10 cellular contexts compared by ENCODE assay signal in the genomic region with DNA sequence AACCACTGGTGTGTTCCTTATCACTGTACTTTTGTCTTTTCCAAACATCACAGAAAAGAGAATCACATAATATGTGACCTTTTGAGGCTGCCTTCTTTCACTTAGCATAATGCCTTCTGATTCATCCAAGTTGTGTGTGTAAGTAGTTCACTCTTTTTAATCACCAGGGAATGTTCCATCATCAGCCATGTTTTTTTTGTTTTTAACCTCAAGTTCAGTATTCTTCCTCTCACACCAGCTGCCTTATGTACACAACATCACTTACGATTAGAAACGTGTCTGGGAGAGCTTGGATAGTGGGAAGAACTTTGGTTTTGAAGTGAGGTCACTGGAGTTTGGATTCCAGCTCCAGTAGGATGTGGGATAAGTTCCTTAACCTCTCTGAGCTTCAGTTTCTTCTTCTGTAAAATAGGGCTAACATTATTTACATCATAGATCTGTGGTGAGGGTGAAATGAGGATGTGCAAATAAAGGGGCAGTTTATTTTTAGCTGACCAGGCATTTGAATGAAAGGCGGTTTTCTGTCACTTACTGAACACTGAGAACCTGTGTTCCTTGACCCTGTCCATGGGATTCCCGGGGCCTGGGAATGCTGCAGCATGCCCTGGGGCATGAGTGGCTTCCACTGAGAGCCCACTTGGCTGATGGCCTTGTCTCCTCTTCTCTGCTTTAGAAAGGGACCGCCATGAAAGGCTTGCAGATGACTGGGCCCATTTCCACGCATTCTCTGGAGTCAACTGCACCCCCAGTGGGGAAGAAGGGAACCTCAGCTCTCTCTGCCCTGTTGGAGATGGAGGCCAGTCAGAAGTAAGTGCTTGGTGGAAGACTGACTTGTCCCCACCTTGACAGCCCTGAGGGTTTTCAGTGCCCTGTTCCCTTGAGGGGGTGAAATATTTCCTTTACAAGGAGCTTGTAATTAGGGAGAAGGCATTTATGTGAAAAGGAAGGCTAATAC.
DNase-seq lines count a peak whose midpoint lies in the region; ATAC-seq, FAIRE-seq and TF ChIP-seq lines count a peak whose summit lies in the region.
"Had no signal": no experiment of that assay in that cellular context is flagged by ENCODE, and none has a peak within 500 bp of the region (broad histone marks: within the 10 kb centered on the region; RNA-seq: fewer than 3 reads in every experiment).

No MANE protein-coding gene starts in this region.

- DNase-seq in A549 (ENCODE audit: low read depth in 1 of 2, low spot score in 1 of 2) (peak; percentile 8 to 20), GM12864 (ENCODE audit: low read depth) (no peak), PC-3 (no peak), fibroblast of lung (ENCODE audit: low read depth in 2 of 2) (peak; percentile 84 to 90), frontal cortex (ENCODE audit: low spot score in 2 of 2) (no peak), COLO668 (lab: John Stamatoyannopoulos, UW; ENCODE audit: unreplicated experiment) (no peak)
- DNase-seq in CD4-positive, alpha-beta T cell: no peak

- H3K4me3 Mint-ChIP-seq in CD4-positive, alpha-beta T cell: no peak overlapping the region

- CTCF ChIA-PET in A549 (lab: Yijun Ruan, JAX): interaction anchor here (1.4 kb wide), 2 partner anchors 12 to 87 kb away, joined by 3 to 4 read pairs; no protein-coding TSS in a partner anchor
- CTCF ChIA-PET in PC-3 (lab: Charles Lee): interaction anchor here (0.9 kb wide), 1 partner anchor 25 kb away, joined by 3 read pairs; no protein-coding TSS in a partner anchor
- CTCF ChIA-PET in CD4-positive, alpha-beta T cell (lab: Charles Lee): interaction anchor here (1.3 kb wide), 1 partner anchor 124 kb away, joined by 3 read pairs; no protein-coding TSS in a partner anchor

- H4K20me1 ChIP-seq in PC-3 (ENCODE audit: low read length): no peaks in the 10 kb centered on the region
- no peaks in the 10 kb centered on the region for H4K20me1 ChIP-seq in fibroblast of lung (ENCODE audit: control insufficient read depth, extremely low read depth, insufficient read depth, low read length)

- TF ChIP-seq EP300 in A549 (IDR thresholded peaks at IDR 0.05): no peak

- whole genome bisulfite sequencing in A549 (ENCODE audit: missing lambda C conversion rate): 89% methylated on average over 6 of the region's 6 CpGs

- ATAC-seq in A549 (peak in 1 of 2 experiments; percentile 73; a peak in 3 of 6 replicates), PC-3 (no peak), HG03025 (IDR thresholded peaks at IDR 0.05; ENCODE audit: low FRiP score, unreplicated experiment) (no peak)
- ATAC-seq in CD4-positive, alpha-beta T cell (ENCODE audit: poor library complexity): no peak
- ATAC-seq: Panc1 had no signal

- H3K4me3 ChIP-seq in A549: no peak overlapping the region
- no peak overlapping the region for H3K4me3 ChIP-seq in GM12864 (ENCODE audit: low read depth, low read length)
- no peak overlapping the region for H3K4me3 ChIP-seq in PC-3 (ENCODE audit: low read length)
- no peak overlapping the region for H3K4me3 ChIP-seq in fibroblast of lung (replicated peaks in 1 of 4; ENCODE audit: control extremely low read depth in 1 of 4, insufficient read depth in 1 of 4, low read depth in 3 of 4, low read length in 4 of 4)

- no TSS peak for BruUV-seq in PC-3 (replicated peaks; lab: Mats Ljungman, UMichigan)

- no peaks in the 10 kb centered on the region for H3K4me1 Mint-ChIP-seq in CD4-positive, alpha-beta T cell (ENCODE audit: low read depth)

- H3K36me3 Mint-ChIP-seq in CD4-positive, alpha-beta T cell (ENCODE audit: low read depth): peaks cover 81% of the 10 kb centered on the region

- H3K4me1 ChIP-seq in A549 (no peaks in the 10 kb centered on the region), PC-3 (ENCODE audit: insufficient read depth, low read length) (no peaks in the 10 kb centered on the region), fibroblast of lung (ENCODE audit: control insufficient read depth, extremely low read depth, insufficient read depth, low read length) (no peaks in the 10 kb centered on the region)

- no peaks in the 10 kb centered on the region for H3K9me2 ChIP-seq in PC-3 (replicated peaks; ENCODE audit: low read length)

- POLR2A ChIA-PET in A549 (lab: Yijun Ruan, JAX): no interaction called here
- POLR2A ChIA-PET in PC-3 (lab: Charles Lee; ENCODE audit: unreplicated experiment): no interaction called here
- POLR2A ChIA-PET in CD4-positive, alpha-beta T cell (lab: Charles Lee): no interaction called here

- FAIRE-seq in A549 (lab: Jason Lieb, UNC): no peak
- FAIRE-seq in frontal cortex (lab: Jason Lieb, UNC): no peak
- FAIRE-seq: islet of Langerhans had no signal

- H2AFZ ChIP-seq in PC-3 (ENCODE audit: low read length) (no peak overlapping the region), fibroblast of lung (ENCODE audit: low read length) (no peak overlapping the region)

- H3K27ac ChIP-seq in A549: no peak overlapping the region
- H3K27ac ChIP-seq in PC-3 (ENCODE audit: low read length): no peak overlapping the region
- H3K27ac ChIP-seq in fibroblast of lung (ENCODE audit: insufficient read depth, low read length): peak overlapping the region; percentile 14
- no peak overlapping the region for H3K27ac ChIP-seq in CD4-positive, alpha-beta T cell (ENCODE audit: low read depth, low read length)

- H3K27me3 ChIP-seq in PC-3 (ENCODE audit: low read length): no peaks in the 10 kb centered on the region
- no peaks in the 10 kb centered on the region for H3K27me3 ChIP-seq in fibroblast of lung (ENCODE audit: control insufficient read depth, insufficient read depth, low read length)
- H3K27me3 ChIP-seq in CD4-positive, alpha-beta T cell (ENCODE audit: control insufficient read depth, insufficient read depth, low read length): no peaks in the 10 kb centered on the region

- no peaks in the 10 kb centered on the region for H3F3A ChIP-seq in PC-3 (ENCODE audit: low read length, unreplicated experiment)

- H3K79me2 ChIP-seq in PC-3 (ENCODE audit: low read length) (no peaks in the 10 kb centered on the region), fibroblast of lung (ENCODE audit: control insufficient read depth, insufficient read depth, low read length) (no peaks in the 10 kb centered on the region)

- H3K36me3 ChIP-seq in PC-3 (ENCODE audit: low read depth, low read length) (peaks cover 14% of the 10 kb centered on the region), fibroblast of lung (ENCODE audit: control insufficient read depth, insufficient read depth, low read length) (peaks cover 5% of the 10 kb centered on the region)

- H3K9me3 Mint-ChIP-seq in CD4-positive, alpha-beta T cell: no peaks in the 10 kb centered on the region

- H3K9ac ChIP-seq in PC-3 (ENCODE audit: low read length) (no peak overlapping the region), fibroblast of lung (ENCODE audit: insufficient read depth, low read length) (no peak overlapping the region)

- H3K27me3 Mint-ChIP-seq in CD4-positive, alpha-beta T cell: no peaks in the 10 kb centered on the region

- no peak overlapping the region for H3K4me2 ChIP-seq in A549
- H3K4me2 ChIP-seq in PC-3 (ENCODE audit: low read length): no peak overlapping the region
- H3K4me2 ChIP-seq in fibroblast of lung (ENCODE audit: extremely low read depth, insufficient read depth, low read length): no peak overlapping the region

- TF ChIP-seq RAD21 in A549 (conservative IDR thresholded peaks at IDR 0.05 in 1 of 2, IDR thresholded peaks at IDR 0.05 in 1 of 2): peak in 1 of 2 experiments; percentile 36; a peak in 2 of 5 replicates

- no peaks in the 10 kb centered on the region for H3K9me3 ChIP-seq in A549
- no peaks in the 10 kb centered on the region for H3K9me3 ChIP-seq in PC-3 (ENCODE audit: low read length)
- H3K9me3 ChIP-seq in fibroblast of lung (ENCODE audit: control insufficient read depth, insufficient read depth, low read depth, low read length): no peaks in the 10 kb centered on the region
- no peaks in the 10 kb centered on the region for H3K9me3 ChIP-seq in CD4-positive, alpha-beta T cell (ENCODE audit: control insufficient read depth, low read length)

- intact Hi-C loops in PC-3 (cut with micrococcal nuclease): no loop called here
- intact Hi-C loops in CD4-positive, alpha-beta T cell (cut with DNase I, micrococcal nuclease): loop anchor here in 1 of 2 experiments (10.0 kb wide), 1 partner anchor 98 kb away; a partner anchor contains a TSS

- TF ChIP-seq CTCF in A549 (IDR thresholded peaks at IDR 0.05): no peak
- peak; percentile 76 for TF ChIP-seq CTCF in GM12864 (IDR thresholded peaks at IDR 0.05; ENCODE audit: low read depth, low read length, missing control alignments)
- peak; percentile 47 for TF ChIP-seq CTCF in PC-3 (conservative IDR thresholded peaks at IDR 0.05; ENCODE audit: low read depth, low read length)
- TF ChIP-seq CTCF in fibroblast of lung (conservative IDR thresholded peaks at IDR 0.05 in 1 of 2, IDR thresholded peaks at IDR 0.05 in 1 of 2; ENCODE audit: low read depth in 1 of 2, low read length in 2 of 2): peak; percentile 29 to 30
- no peak for TF ChIP-seq CTCF in CD4-positive, alpha-beta T cell (IDR thresholded peaks at IDR 0.05)

- no peak overlapping the region for H3K27ac Mint-ChIP-seq in CD4-positive, alpha-beta T cell

- no peak for TF ChIP-seq POLR2A in A549 (IDR thresholded peaks at IDR 0.05; ENCODE audit: low read length)

TF ChIP-seq in A549, 52 proteins besides CTCF, POLR2A, EP300 and RAD21:
- TF ChIP-seq, protein P1, sequence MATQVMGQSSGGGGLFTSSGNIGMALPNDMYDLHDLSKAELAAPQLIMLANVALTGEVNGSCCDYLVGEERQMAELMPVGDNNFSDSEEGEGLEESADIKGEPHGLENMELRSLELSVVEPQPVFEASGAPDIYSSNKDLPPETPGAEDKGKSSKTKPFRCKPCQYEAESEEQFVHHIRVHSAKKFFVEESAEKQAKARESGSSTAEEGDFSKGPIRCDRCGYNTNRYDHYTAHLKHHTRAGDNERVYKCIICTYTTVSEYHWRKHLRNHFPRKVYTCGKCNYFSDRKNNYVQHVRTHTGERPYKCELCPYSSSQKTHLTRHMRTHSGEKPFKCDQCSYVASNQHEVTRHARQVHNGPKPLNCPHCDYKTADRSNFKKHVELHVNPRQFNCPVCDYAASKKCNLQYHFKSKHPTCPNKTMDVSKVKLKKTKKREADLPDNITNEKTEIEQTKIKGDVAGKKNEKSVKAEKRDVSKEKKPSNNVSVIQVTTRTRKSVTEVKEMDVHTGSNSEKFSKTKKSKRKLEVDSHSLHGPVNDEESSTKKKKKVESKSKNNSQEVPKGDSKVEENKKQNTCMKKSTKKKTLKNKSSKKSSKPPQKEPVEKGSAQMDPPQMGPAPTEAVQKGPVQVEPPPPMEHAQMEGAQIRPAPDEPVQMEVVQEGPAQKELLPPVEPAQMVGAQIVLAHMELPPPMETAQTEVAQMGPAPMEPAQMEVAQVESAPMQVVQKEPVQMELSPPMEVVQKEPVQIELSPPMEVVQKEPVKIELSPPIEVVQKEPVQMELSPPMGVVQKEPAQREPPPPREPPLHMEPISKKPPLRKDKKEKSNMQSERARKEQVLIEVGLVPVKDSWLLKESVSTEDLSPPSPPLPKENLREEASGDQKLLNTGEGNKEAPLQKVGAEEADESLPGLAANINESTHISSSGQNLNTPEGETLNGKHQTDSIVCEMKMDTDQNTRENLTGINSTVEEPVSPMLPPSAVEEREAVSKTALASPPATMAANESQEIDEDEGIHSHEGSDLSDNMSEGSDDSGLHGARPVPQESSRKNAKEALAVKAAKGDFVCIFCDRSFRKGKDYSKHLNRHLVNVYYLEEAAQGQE (IDR thresholded peaks at IDR 0.05): no peak
- peak; percentile 44 for TF ChIP-seq MAFK (IDR thresholded peaks at IDR 0.05; ENCODE audit: partially characterized antibody)

Comparison
In these comparisons a context has a peak if more than half of its experiments do, and no peak if none do; other contexts are left out.
1. DNase-seq: peak in A549 (2 of 2) and fibroblast of lung (2 of 2); none in GM12864 (single experiment), PC-3 (single experiment), frontal cortex (0 of 2), COLO668 (single experiment) and CD4-positive, alpha-beta T cell (0 of 10).
2. CTCF ChIP-seq: peak in GM12864 (single experiment), PC-3 (single experiment) and fibroblast of lung (2 of 2); none in A549 (single experiment) and CD4-positive, alpha-beta T cell (single experiment).